Comparison of ENCODE assay signal across 13 cellular contexts in genomic region chr4:129355031-129355430, GRCh38.
DNase-seq lines count a peak whose midpoint lies in the region; ATAC-seq and TF ChIP-seq lines count a peak whose summit lies in the region.
"Had no signal": no experiment of that assay in that cellular context is flagged by ENCODE, and none has a peak within 500 bp of the region (broad histone marks: within the 10 kb centered on the region; RNA-seq: fewer than 3 reads in every experiment).

No MANE protein-coding gene starts in this region.

- DNase-seq in left ventricle myocardium superior (no peak), left ventricle myocardium inferior (no peak), globus pallidus (ENCODE audit: low spot score) (peak; percentile 29), renal cortical epithelial cell (ENCODE audit: low read depth) (peak; percentile 62), NCI-H1105 treated with DMSO at 0.1 percent for 48 hours (lab: John Stamatoyannopoulos, UW) (no peak)
- DNase-seq: Calu3; CD4-positive, CD25-positive, alpha-beta regulatory T cell; DMS 273 treated with DMSO at 0.1 percent for 48 hours; IMR-90 had no signal

- ATAC-seq in left ventricle myocardium superior (peak; percentile 35), HG02759 (IDR thresholded peaks at IDR 0.05; ENCODE audit: unreplicated experiment) (no peak), HG03354 (IDR thresholded peaks at IDR 0.05; ENCODE audit: poor library complexity, severe bottlenecking, unreplicated experiment) (no peak)
- ATAC-seq: HCT116 had no signal

- no peaks in the 10 kb centered on the region for H3K36me3 ChIP-seq in left ventricle myocardium inferior
- H3K36me3 ChIP-seq: BLaER1 treated with 17β-estradiol and CSF1 and Interleukin-3, amounts not matched to agents 10 nM and 100 nM had no signal

- intact Hi-C loops in left ventricle myocardium superior (cut with micrococcal nuclease), result no loop called here
- intact Hi-C loops in left ventricle myocardium inferior (cut with micrococcal nuclease), result no loop called here

- H3K4me1 ChIP-seq in left ventricle myocardium inferior, result peaks cover 12% of the 10 kb centered on the region

- no peak for TF ChIP-seq CTCF in left ventricle myocardium inferior (IDR thresholded peaks at IDR 0.05; ENCODE audit: borderline replicate concordance)

- H3K27ac ChIP-seq in left ventricle myocardium inferior (replicated peaks), result no peak overlapping the region
- H3K27ac ChIP-seq: BLaER1 treated with 17β-estradiol and CSF1 and Interleukin-3, amounts not matched to agents 10 nM and 100 nM had no signal

- peaks cover 69% of the 10 kb centered on the region for H3K27me3 ChIP-seq in left ventricle myocardium inferior (ENCODE audit: low read depth)
- H3K27me3 ChIP-seq: BLaER1 treated with 17β-estradiol and CSF1 and Interleukin-3, amounts not matched to agents 10 nM and 100 nM had no signal

- H3K9me3 ChIP-seq in left ventricle myocardium inferior (replicated peaks), result no peaks in the 10 kb centered on the region
- H3K9me3 ChIP-seq: BLaER1 treated with 17β-estradiol and CSF1 and Interleukin-3, amounts not matched to agents 10 nM and 100 nM had no signal

- H3K4me3 ChIP-seq in left ventricle myocardium inferior, result no peak overlapping the region
- H3K4me3 ChIP-seq: BLaER1 treated with 17β-estradiol and CSF1 and Interleukin-3, amounts not matched to agents 10 nM and 100 nM had no signal

Comparison
In these comparisons a context has a peak if more than half of its experiments do, and no peak if none do; other contexts are left out.
1. DNase-seq: peak in globus pallidus (single experiment) and renal cortical epithelial cell (single experiment); none in left ventricle myocardium superior (single experiment), left ventricle myocardium inferior (single experiment) and NCI-H1105 treated with DMSO at 0.1 percent for 48 hours (single experiment).